1 cellular context compared by ENCODE assay signal in the genomic region with DNA sequence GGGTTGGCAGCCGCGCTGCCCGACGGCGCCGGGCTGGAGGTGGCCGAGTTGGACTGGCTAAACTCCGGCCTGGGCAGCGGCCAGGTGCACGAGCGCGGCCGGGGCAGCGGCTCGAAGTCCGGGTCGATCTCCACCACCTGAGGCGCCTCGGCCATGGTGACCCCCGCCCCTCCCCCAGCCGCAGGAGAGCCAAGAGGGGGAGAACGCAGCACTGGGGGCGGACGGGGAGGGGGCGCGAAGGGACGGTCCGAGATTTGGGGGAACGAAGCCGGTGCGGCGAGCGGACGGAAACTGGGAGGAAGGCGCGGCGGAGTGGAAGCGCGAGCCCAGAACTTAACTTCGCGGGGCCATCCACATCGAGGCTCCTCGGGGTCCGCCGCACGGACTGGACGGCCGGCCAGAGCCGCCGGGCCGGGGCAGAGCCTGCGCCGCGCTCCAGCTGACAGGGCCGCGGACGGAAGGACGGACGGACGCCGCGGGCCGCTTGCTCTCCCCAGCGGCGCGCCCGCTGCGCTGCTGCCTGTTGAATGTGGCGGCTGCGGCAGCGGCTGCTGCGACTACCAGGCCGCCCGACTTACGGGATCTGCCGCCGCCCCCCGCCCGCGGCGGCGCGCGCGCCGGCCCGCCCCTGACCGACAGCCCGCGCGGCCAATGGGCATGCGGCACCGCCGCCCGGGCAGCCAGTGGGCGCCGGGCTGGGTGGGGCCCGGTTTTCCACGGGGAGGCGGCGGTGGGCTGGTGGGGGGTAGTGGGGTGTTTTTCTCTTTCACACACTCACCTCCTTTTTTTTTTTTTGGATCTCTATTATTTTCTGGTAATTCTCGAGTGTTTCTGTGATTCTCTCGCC.
TF ChIP-seq lines count a peak whose summit lies in the region.

A gene (minus strand): TSS at position 584 of the 847 bp plus-strand sequence. CDS start 429 bp downstream, at position 155.

TF ChIP-seq in HepG2, 621 proteins besides CTCF, POLR2A, EP300 and RAD21 (continued from another document and continues in another):
- TF ChIP-seq, protein P1, sequence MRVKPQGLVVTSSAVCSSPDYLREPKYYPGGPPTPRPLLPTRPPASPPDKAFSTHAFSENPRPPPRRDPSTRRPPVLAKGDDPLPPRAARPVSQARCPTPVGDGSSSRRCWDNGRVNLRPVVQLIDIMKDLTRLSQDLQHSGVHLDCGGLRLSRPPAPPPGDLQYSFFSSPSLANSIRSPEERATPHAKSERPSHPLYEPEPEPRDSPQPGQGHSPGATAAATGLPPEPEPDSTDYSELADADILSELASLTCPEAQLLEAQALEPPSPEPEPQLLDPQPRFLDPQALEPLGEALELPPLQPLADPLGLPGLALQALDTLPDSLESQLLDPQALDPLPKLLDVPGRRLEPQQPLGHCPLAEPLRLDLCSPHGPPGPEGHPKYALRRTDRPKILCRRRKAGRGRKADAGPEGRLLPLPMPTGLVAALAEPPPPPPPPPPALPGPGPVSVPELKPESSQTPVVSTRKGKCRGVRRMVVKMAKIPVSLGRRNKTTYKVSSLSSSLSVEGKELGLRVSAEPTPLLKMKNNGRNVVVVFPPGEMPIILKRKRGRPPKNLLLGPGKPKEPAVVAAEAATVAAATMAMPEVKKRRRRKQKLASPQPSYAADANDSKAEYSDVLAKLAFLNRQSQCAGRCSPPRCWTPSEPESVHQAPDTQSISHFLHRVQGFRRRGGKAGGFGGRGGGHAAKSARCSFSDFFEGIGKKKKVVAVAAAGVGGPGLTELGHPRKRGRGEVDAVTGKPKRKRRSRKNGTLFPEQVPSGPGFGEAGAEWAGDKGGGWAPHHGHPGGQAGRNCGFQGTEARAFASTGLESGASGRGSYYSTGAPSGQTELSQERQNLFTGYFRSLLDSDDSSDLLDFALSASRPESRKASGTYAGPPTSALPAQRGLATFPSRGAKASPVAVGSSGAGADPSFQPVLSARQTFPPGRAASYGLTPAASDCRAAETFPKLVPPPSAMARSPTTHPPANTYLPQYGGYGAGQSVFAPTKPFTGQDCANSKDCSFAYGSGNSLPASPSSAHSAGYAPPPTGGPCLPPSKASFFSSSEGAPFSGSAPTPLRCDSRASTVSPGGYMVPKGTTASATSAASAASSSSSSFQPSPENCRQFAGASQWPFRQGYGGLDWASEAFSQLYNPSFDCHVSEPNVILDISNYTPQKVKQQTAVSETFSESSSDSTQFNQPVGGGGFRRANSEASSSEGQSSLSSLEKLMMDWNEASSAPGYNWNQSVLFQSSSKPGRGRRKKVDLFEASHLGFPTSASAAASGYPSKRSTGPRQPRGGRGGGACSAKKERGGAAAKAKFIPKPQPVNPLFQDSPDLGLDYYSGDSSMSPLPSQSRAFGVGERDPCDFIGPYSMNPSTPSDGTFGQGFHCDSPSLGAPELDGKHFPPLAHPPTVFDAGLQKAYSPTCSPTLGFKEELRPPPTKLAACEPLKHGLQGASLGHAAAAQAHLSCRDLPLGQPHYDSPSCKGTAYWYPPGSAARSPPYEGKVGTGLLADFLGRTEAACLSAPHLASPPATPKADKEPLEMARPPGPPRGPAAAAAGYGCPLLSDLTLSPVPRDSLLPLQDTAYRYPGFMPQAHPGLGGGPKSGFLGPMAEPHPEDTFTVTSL (CRISPR knock-in tag; IDR thresholded peaks at IDR 0.05; ENCODE audit: borderline replicate concordance): no peak
- TF ChIP-seq, protein P2, sequence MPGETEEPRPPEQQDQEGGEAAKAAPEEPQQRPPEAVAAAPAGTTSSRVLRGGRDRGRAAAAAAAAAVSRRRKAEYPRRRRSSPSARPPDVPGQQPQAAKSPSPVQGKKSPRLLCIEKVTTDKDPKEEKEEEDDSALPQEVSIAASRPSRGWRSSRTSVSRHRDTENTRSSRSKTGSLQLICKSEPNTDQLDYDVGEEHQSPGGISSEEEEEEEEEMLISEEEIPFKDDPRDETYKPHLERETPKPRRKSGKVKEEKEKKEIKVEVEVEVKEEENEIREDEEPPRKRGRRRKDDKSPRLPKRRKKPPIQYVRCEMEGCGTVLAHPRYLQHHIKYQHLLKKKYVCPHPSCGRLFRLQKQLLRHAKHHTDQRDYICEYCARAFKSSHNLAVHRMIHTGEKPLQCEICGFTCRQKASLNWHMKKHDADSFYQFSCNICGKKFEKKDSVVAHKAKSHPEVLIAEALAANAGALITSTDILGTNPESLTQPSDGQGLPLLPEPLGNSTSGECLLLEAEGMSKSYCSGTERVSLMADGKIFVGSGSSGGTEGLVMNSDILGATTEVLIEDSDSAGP (CRISPR knock-in tag; IDR thresholded peaks at IDR 0.05; ENCODE audit: borderline replicate concordance): peak; percentile 62
- no peak for TF ChIP-seq HOXD1 (CRISPR knock-in tag; IDR thresholded peaks at IDR 0.05)
- no peak for TF ChIP-seq ZNF326 (CRISPR knock-in tag; IDR thresholded peaks at IDR 0.05; ENCODE audit: borderline replicate concordance)
- no peak for TF ChIP-seq SOX6 (IDR thresholded peaks at IDR 0.05)
- TF ChIP-seq SOX6 (CRISPR knock-in tag; IDR thresholded peaks at IDR 0.05): peak; percentile 24; the same call in 1 of the 2 replicates
- TF ChIP-seq, protein P3, sequence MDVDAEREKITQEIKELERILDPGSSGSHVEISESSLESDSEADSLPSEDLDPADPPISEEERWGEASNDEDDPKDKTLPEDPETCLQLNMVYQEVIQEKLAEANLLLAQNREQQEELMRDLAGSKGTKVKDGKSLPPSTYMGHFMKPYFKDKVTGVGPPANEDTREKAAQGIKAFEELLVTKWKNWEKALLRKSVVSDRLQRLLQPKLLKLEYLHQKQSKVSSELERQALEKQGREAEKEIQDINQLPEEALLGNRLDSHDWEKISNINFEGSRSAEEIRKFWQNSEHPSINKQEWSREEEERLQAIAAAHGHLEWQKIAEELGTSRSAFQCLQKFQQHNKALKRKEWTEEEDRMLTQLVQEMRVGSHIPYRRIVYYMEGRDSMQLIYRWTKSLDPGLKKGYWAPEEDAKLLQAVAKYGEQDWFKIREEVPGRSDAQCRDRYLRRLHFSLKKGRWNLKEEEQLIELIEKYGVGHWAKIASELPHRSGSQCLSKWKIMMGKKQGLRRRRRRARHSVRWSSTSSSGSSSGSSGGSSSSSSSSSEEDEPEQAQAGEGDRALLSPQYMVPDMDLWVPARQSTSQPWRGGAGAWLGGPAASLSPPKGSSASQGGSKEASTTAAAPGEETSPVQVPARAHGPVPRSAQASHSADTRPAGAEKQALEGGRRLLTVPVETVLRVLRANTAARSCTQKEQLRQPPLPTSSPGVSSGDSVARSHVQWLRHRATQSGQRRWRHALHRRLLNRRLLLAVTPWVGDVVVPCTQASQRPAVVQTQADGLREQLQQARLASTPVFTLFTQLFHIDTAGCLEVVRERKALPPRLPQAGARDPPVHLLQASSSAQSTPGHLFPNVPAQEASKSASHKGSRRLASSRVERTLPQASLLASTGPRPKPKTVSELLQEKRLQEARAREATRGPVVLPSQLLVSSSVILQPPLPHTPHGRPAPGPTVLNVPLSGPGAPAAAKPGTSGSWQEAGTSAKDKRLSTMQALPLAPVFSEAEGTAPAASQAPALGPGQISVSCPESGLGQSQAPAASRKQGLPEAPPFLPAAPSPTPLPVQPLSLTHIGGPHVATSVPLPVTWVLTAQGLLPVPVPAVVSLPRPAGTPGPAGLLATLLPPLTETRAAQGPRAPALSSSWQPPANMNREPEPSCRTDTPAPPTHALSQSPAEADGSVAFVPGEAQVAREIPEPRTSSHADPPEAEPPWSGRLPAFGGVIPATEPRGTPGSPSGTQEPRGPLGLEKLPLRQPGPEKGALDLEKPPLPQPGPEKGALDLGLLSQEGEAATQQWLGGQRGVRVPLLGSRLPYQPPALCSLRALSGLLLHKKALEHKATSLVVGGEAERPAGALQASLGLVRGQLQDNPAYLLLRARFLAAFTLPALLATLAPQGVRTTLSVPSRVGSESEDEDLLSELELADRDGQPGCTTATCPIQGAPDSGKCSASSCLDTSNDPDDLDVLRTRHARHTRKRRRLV (CRISPR knock-in tag; IDR thresholded peaks at IDR 0.05): no peak
- TF ChIP-seq NFRKB (IDR thresholded peaks at IDR 0.05): no peak
- TF ChIP-seq, protein P4, sequence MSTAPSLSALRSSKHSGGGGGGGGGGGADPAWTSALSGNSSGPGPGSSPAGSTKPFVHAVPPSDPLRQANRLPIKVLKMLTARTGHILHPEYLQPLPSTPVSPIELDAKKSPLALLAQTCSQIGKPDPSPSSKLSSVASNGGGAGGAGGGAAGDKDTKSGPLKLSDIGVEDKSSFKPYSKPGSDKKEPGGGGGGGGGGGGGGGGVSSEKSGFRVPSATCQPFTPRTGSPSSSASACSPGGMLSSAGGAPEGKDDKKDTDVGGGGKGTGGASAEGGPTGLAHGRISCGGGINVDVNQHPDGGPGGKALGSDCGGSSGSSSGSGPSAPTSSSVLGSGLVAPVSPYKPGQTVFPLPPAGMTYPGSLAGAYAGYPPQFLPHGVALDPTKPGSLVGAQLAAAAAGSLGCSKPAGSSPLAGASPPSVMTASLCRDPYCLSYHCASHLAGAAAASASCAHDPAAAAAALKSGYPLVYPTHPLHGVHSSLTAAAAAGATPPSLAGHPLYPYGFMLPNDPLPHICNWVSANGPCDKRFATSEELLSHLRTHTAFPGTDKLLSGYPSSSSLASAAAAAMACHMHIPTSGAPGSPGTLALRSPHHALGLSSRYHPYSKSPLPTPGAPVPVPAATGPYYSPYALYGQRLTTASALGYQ (CRISPR knock-in tag; IDR thresholded peaks at IDR 0.05): no peak
- TF ChIP-seq CENPT (CRISPR knock-in tag; IDR thresholded peaks at IDR 0.05; ENCODE audit: low read depth): 0 out of 2 replicates have a peak, but pooled peaks have one; percentile 69
- TF ChIP-seq ZBTB21 (CRISPR knock-in tag; IDR thresholded peaks at IDR 0.05): no peak
- TF ChIP-seq, protein P5, sequence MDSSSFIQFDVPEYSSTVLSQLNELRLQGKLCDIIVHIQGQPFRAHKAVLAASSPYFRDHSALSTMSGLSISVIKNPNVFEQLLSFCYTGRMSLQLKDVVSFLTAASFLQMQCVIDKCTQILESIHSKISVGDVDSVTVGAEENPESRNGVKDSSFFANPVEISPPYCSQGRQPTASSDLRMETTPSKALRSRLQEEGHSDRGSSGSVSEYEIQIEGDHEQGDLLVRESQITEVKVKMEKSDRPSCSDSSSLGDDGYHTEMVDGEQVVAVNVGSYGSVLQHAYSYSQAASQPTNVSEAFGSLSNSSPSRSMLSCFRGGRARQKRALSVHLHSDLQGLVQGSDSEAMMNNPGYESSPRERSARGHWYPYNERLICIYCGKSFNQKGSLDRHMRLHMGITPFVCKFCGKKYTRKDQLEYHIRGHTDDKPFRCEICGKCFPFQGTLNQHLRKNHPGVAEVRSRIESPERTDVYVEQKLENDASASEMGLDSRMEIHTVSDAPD (CRISPR knock-in tag; IDR thresholded peaks at IDR 0.05): no peak
- TF ChIP-seq, protein P6, sequence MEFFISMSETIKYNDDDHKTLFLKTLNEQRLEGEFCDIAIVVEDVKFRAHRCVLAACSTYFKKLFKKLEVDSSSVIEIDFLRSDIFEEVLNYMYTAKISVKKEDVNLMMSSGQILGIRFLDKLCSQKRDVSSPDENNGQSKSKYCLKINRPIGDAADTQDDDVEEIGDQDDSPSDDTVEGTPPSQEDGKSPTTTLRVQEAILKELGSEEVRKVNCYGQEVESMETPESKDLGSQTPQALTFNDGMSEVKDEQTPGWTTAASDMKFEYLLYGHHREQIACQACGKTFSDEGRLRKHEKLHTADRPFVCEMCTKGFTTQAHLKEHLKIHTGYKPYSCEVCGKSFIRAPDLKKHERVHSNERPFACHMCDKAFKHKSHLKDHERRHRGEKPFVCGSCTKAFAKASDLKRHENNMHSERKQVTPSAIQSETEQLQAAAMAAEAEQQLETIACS (CRISPR knock-in tag; IDR thresholded peaks at IDR 0.05): peak; percentile 57; the same call in 1 of the 2 replicates
- no peak for TF ChIP-seq RFXANK (CRISPR knock-in tag; IDR thresholded peaks at IDR 0.05)
- TF ChIP-seq ASH2L (IDR thresholded peaks at IDR 0.05; ENCODE audit: insufficient read length, low read depth, low read length): peak; percentile 55
- TF ChIP-seq ARNT2 (CRISPR knock-in tag; IDR thresholded peaks at IDR 0.05; ENCODE audit: low read depth): peak; percentile 28; the same call in 1 of the 2 replicates
- TF ChIP-seq ZNF660 (CRISPR knock-in tag; IDR thresholded peaks at IDR 0.05; ENCODE audit: borderline replicate concordance, low read depth): no peak
- TF ChIP-seq MIER3 (CRISPR knock-in tag; IDR thresholded peaks at IDR 0.05; ENCODE audit: borderline replicate concordance): no peak
- TF ChIP-seq ONECUT2 (CRISPR knock-in tag; IDR thresholded peaks at IDR 0.05): no peak
- TF ChIP-seq, protein P7, sequence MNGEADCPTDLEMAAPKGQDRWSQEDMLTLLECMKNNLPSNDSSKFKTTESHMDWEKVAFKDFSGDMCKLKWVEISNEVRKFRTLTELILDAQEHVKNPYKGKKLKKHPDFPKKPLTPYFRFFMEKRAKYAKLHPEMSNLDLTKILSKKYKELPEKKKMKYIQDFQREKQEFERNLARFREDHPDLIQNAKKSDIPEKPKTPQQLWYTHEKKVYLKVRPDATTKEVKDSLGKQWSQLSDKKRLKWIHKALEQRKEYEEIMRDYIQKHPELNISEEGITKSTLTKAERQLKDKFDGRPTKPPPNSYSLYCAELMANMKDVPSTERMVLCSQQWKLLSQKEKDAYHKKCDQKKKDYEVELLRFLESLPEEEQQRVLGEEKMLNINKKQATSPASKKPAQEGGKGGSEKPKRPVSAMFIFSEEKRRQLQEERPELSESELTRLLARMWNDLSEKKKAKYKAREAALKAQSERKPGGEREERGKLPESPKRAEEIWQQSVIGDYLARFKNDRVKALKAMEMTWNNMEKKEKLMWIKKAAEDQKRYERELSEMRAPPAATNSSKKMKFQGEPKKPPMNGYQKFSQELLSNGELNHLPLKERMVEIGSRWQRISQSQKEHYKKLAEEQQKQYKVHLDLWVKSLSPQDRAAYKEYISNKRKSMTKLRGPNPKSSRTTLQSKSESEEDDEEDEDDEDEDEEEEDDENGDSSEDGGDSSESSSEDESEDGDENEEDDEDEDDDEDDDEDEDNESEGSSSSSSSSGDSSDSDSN (CRISPR knock-in tag; IDR thresholded peaks at IDR 0.05): peak; percentile 80; the same call in 1 of the 2 replicates
- TF ChIP-seq SNAI1 (CRISPR knock-in tag; IDR thresholded peaks at IDR 0.05; ENCODE audit: borderline replicate concordance): no peak
- no peak for TF ChIP-seq HDAC6 (IDR thresholded peaks at IDR 0.05; ENCODE audit: low read depth, low read length)
- no peak for TF ChIP-seq ZNF431 (CRISPR knock-in tag; IDR thresholded peaks at IDR 0.05; ENCODE audit: borderline replicate concordance, low read depth)
- TF ChIP-seq, protein P8, sequence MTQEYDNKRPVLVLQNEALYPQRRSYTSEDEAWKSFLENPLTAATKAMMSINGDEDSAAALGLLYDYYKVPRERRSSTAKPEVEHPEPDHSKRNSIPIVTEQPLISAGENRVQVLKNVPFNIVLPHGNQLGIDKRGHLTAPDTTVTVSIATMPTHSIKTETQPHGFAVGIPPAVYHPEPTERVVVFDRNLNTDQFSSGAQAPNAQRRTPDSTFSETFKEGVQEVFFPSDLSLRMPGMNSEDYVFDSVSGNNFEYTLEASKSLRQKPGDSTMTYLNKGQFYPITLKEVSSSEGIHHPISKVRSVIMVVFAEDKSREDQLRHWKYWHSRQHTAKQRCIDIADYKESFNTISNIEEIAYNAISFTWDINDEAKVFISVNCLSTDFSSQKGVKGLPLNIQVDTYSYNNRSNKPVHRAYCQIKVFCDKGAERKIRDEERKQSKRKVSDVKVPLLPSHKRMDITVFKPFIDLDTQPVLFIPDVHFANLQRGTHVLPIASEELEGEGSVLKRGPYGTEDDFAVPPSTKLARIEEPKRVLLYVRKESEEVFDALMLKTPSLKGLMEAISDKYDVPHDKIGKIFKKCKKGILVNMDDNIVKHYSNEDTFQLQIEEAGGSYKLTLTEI (CRISPR knock-in tag; conservative IDR thresholded peaks at IDR 0.05): no peak
- no peak for TF ChIP-seq FOXJ3 (CRISPR knock-in tag; IDR thresholded peaks at IDR 0.05; ENCODE audit: borderline replicate concordance)
